In the genomic region with DNA sequence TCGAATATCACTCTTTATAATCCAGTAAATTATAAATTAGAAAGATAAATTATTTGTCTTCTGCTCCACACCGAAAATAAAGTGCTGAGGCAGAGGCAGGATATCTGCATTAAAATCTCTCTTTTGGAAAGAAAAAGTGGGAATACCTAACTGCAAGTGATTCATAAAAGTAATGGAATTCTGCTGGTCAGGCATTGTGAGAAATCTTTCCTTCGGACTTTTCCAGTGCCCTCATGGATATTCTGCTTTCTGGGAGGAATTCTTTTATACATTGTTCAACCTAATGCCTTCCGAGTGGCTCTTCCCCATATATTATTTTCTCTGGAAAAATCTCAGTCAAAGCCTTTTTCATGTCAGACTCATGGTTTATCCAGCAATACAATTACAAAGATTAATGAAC, we compare ENCODE assay signal across 33 cellular contexts.
"Had no signal": no experiment of that assay in that cellular context is flagged by ENCODE, and none has a peak within 500 bp of the region (broad histone marks: within the 10 kb centered on the region; RNA-seq: fewer than 3 reads in every experiment).

No MANE protein-coding gene starts in this region.

- H3K9me3 ChIP-seq: MG63 had no signal

- H3K27me3 ChIP-seq: MG63 had no signal

- H3K4me3 ChIP-seq: MG63 had no signal

- DNase-seq: Karpas-422, Kasumi-1, MG63, MM.1S, MV-4-11, NCI-H1048, NCI-H1092, NCI-H1092 treated with DMSO at 0.1 percent for 48 hours, NCI-H1105, NCI-H1105 treated with DMSO at 0.1 percent for 48 hours, NCI-H1417 treated with DMSO at 0.1 percent for 48 hours, NCI-H1436, NCI-H1436 treated with DMSO at 0.1 percent for 48 hours, NCI-H146, NCI-H1694, NCI-H1694 treated with DMSO at 0.1 percent for 48 hours, NCI-H187, NCI-H187 treated with DMSO at 0.1 percent for 48 hours, NCI-H1930, NCI-H2029, NCI-H2029 treated with DMSO at 0.1 percent for 48 hours, NCI-H2081, NCI-H2081 treated with DMSO at 0.1 percent for 48 hours, NCI-H2107, NCI-H2171, NCI-H2171 treated with DMSO at 0.1 percent for 48 hours, NCI-H2227 treated with DMSO at 0.1 percent for 48 hours, NCI-H226, NCI-H345, NCI-H446, NCI-H446 treated with DMSO at 0.1 percent for 48 hours, NCI-H510A, NCI-H510A treated with DMSO at 0.1 percent for 48 hours had no signal

- H3K36me3 ChIP-seq: MG63 had no signal
